ENCODE assay signal across 9 cellular contexts in genomic region chr20:43844778-43845614, GRCh38.
DNase-seq lines count a peak whose midpoint lies in the region; ATAC-seq and TF ChIP-seq lines count a peak whose summit lies in the region.
"Had no signal": no experiment of that assay in that cellular context is flagged by ENCODE, and none has a peak within 500 bp of the region (broad histone marks: within the 10 kb centered on the region; RNA-seq: fewer than 3 reads in every experiment).

No MANE protein-coding gene starts in this region.

- H2AFZ ChIP-seq in mammary epithelial cell (ENCODE audit: low read depth, low read length) = no peak overlapping the region
- no peak overlapping the region for H2AFZ ChIP-seq in mesenchymal stem cell (ENCODE audit: low read depth, low read length)

- H2AK5ac ChIP-seq in mesenchymal stem cell (ENCODE audit: low read length, severe bottlenecking) = no peak overlapping the region

- H3K9ac ChIP-seq in mammary epithelial cell (ENCODE audit: insufficient read depth, low read length) (no peak overlapping the region), mesenchymal stem cell (ENCODE audit: low read length) (peak overlapping the region; percentile 10)

- no peak for ATAC-seq in HG03196 (IDR thresholded peaks at IDR 0.05; ENCODE audit: unreplicated experiment)
- no peak for ATAC-seq in GM18517 (IDR thresholded peaks at IDR 0.05; ENCODE audit: unreplicated experiment)

- intact Hi-C loops in mammary epithelial cell (cut with micrococcal nuclease) = loop anchor here (1.0 to 10.0 kb wide), 9 partner anchors 24 to 398 kb away; partner anchors contain the start of gene TOX2

- H4K20me1 ChIP-seq in mammary epithelial cell (ENCODE audit: insufficient read depth, low read length) = no peaks in the 10 kb centered on the region

- DNase-seq in EH (ENCODE audit: low read depth) (peak; percentile 91), MG63 (peak; percentile 91), mammary epithelial cell (peak; percentile 84), mesenchymal stem cell (peak; percentile 95), NAMALWA (ENCODE audit: low spot score) (no peak), NCI-H82 (lab: John Stamatoyannopoulos, UW) (no peak)
- DNase-seq: activated B cell treated with CpG ODN at 0.5 μM for 24 hours had no signal

- no peak overlapping the region for H3K23ac ChIP-seq in mesenchymal stem cell (ENCODE audit: low read length in 2 of 2)

- H3K4me3 ChIP-seq in MG63 (no peak overlapping the region), mammary epithelial cell (replicated peaks in 1 of 3; ENCODE audit: insufficient read depth in 1 of 3, low read depth in 2 of 3, low read length in 3 of 3) (no peak overlapping the region), mesenchymal stem cell (ENCODE audit: insufficient read depth in 1 of 2, low read depth in 1 of 2, low read length in 2 of 2) (no peak overlapping the region)

- in situ Hi-C loops in mammary epithelial cell (cut with MboI; ENCODE audit: low sequenced_read_pairs in 2 of 2) = loop anchor here in 1 of 2 donors (10.0 kb wide), 1 partner anchor 240 kb away; no protein-coding TSS in a partner anchor

- 61% methylated on average over 5 of the region's 6 CpGs for WGBS in mammary epithelial cell (ENCODE audit: low coverage, missing lambda C conversion rate)
- 25% methylated on average over 5 of the region's 6 CpGs for WGBS in mesenchymal stem cell

- no peak overlapping the region for H3K4me2 ChIP-seq in mammary epithelial cell (ENCODE audit: insufficient read depth, low read depth, low read length)
- no peak overlapping the region for H3K4me2 ChIP-seq in mesenchymal stem cell (ENCODE audit: low read length, poor library complexity, severe bottlenecking)

- dilution Hi-C loops in mammary epithelial cell (cut with HindIII; ENCODE audit: low sequenced_read_pairs) = no loop called here

- CTCF ChIA-PET in mammary epithelial cell (lab: Charles Lee; ENCODE audit: low non-redundant PET) = interaction anchor here (0.6 to 1.0 kb wide), 3 partner anchors 99 to 649 kb away, joined by 3 to 4 read pairs (median 4); no protein-coding TSS in a partner anchor

- no TSS peak for BruUV-seq in mammary epithelial cell (replicated peaks; lab: Mats Ljungman, UMichigan)

- peak overlapping the region; percentile 58 to 60 for H3K4ac ChIP-seq in mesenchymal stem cell (ENCODE audit: low read depth in 1 of 2, low read length in 2 of 2)

- no peaks in the 10 kb centered on the region for H3K36me3 ChIP-seq in MG63
- H3K36me3 ChIP-seq in mammary epithelial cell (ENCODE audit: insufficient read depth, low read length) = no peaks in the 10 kb centered on the region
- H3K36me3 ChIP-seq in mesenchymal stem cell (ENCODE audit: control insufficient read depth in 1 of 2, insufficient read depth in 2 of 2, low read depth in 1 of 2, low read length in 2 of 2) = no peaks in the 10 kb centered on the region

- TF ChIP-seq CTCF in mammary epithelial cell (conservative IDR thresholded peaks at IDR 0.05 in 1 of 2, IDR thresholded peaks at IDR 0.05 in 1 of 2; ENCODE audit: extremely low read depth in 1 of 2, insufficient read depth in 1 of 2, low read depth in 1 of 2, low read length in 2 of 2) = peak in 1 of 2 donors; percentile 39

- peak overlapping the region in 1 of 2 experiments; percentile 22 for H3K14ac ChIP-seq in mesenchymal stem cell (ENCODE audit: low read length in 2 of 2)

- H3K79me2 ChIP-seq in mammary epithelial cell (ENCODE audit: insufficient read depth, low read length) = no peaks in the 10 kb centered on the region

- H3K18ac ChIP-seq in mesenchymal stem cell (ENCODE audit: low read depth in 1 of 2, low read length in 2 of 2) = peak overlapping the region; percentile 31 to 70

- H3K79me1 ChIP-seq in mesenchymal stem cell (replicated peaks; ENCODE audit: low read length, poor library complexity, severe bottlenecking) = no peaks in the 10 kb centered on the region

- H2BK15ac ChIP-seq in mesenchymal stem cell (ENCODE audit: low read depth, poor library complexity, severe bottlenecking) = peak overlapping the region; percentile 46

- H2BK120ac ChIP-seq in mesenchymal stem cell (ENCODE audit: low read depth, low read length) = peak overlapping the region; percentile 84

- no peaks in the 10 kb centered on the region for H3K27me3 ChIP-seq in MG63
- no peaks in the 10 kb centered on the region for H3K27me3 ChIP-seq in mammary epithelial cell (ENCODE audit: insufficient read depth, low read length)
- no peaks in the 10 kb centered on the region for H3K27me3 ChIP-seq in mesenchymal stem cell (ENCODE audit: control insufficient read depth in 1 of 2, insufficient read depth in 1 of 2, low read length in 2 of 2)

- peak overlapping the region; percentile 78 to 93 for H2BK12ac ChIP-seq in mesenchymal stem cell (ENCODE audit: low read length in 2 of 2)

- H2BK5ac ChIP-seq in mesenchymal stem cell (ENCODE audit: low read depth, low read length, poor library complexity, severe bottlenecking) = no peak overlapping the region

- H4K91ac ChIP-seq in mesenchymal stem cell (ENCODE audit: low read length) = peak overlapping the region; percentile 55

- H3K9me3 ChIP-seq in MG63 (no peaks in the 10 kb centered on the region), mammary epithelial cell (replicated peaks; ENCODE audit: insufficient read depth, low read length) (no peaks in the 10 kb centered on the region), mesenchymal stem cell (ENCODE audit: control insufficient read depth, low read length) (peaks cover 10% of the 10 kb centered on the region)

- peak overlapping the region; percentile 29 for H4K8ac ChIP-seq in mesenchymal stem cell (ENCODE audit: low read length)

- H3K27ac ChIP-seq in mammary epithelial cell (ENCODE audit: insufficient read depth, low read depth, low read length) = no peak overlapping the region
- no peak overlapping the region for H3K27ac ChIP-seq in mesenchymal stem cell (ENCODE audit: low read length, poor library complexity, severe bottlenecking)

- H3K4me1 ChIP-seq in mammary epithelial cell (ENCODE audit: insufficient read depth, low read length) = peaks cover 7% of the 10 kb centered on the region
- H3K4me1 ChIP-seq in mesenchymal stem cell (ENCODE audit: control insufficient read depth, insufficient read depth, low read depth, low read length) = peaks cover 18% of the 10 kb centered on the region

Comparison
In these comparisons a context has a peak if more than half of its experiments do, and no peak if none do; other contexts are left out.
1. DNase-seq: peak in EH (single experiment), MG63 (single experiment), mammary epithelial cell (single experiment) and mesenchymal stem cell (single experiment); none in NAMALWA (single experiment) and NCI-H82 (single experiment).